18 cellular contexts compared by ENCODE assay signal in the genomic region with DNA sequence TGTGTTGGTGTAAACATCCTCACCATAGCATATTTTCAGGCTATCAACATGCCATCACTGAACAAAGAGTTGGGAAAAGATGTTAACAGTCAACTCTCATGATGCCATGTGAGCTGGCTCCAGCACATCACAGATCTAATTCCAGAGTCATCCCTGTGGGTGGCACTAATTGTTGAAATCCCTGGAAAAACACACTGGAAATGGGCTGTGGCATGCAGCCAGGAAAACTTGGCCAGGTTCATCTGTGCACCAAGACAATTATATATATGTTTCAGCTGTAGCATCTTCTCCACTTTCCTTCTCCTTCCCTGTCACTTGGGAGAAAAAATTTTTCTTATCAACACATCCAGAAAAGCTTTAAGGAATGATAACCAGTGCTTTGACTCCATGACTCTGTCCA.
DNase-seq lines count a peak whose midpoint lies in the region.
"Had no signal": no experiment of that assay in that cellular context is flagged by ENCODE, and none has a peak within 500 bp of the region (broad histone marks: within the 10 kb centered on the region; RNA-seq: fewer than 3 reads in every experiment).

No MANE protein-coding gene starts in this region.

- no peaks in the 10 kb centered on the region for H3K36me3 ChIP-seq in CD8-positive, alpha-beta memory T cell (ENCODE audit: insufficient read depth, low read length)

- CTCF ChIA-PET in CD8-positive, alpha-beta memory T cell (lab: Charles Lee): no interaction called here

- H3K4me1 Mint-ChIP-seq in CD8-positive, alpha-beta memory T cell: no peaks in the 10 kb centered on the region
- H3K4me1 Mint-ChIP-seq: CD4-positive, alpha-beta memory T cell; GM23338; H9 had no signal

- H3K27ac Mint-ChIP-seq in CD8-positive, alpha-beta memory T cell: no peak overlapping the region
- H3K27ac Mint-ChIP-seq: CD4-positive, alpha-beta memory T cell; GM23338; H9 had no signal

- in situ Hi-C loops in G401 (cut with HindIII; ENCODE audit: low sequenced_read_pairs): no loop called here

- no peaks in the 10 kb centered on the region for H3K27me3 ChIP-seq in CD8-positive, alpha-beta memory T cell (ENCODE audit: insufficient read depth, low read length, poor library complexity, severe bottlenecking)

- DNase-seq in NCI-H345 (lab: John Stamatoyannopoulos, UW) (peak; percentile 15), NCI-H345 treated with DMSO at 0.1 percent for 48 hours (lab: John Stamatoyannopoulos, UW; ENCODE audit: unreplicated experiment) (no peak), G401 (ENCODE audit: low spot score) (peak; percentile 70), cerebellar cortex (ENCODE audit: low spot score) (peak; percentile 58), superior temporal gyrus (ENCODE audit: extremely low spot score) (peak; percentile 37), dedifferentiated amniotic fluid mesenchymal stem cell (ENCODE audit: extremely low spot score) (no peak)
- DNase-seq in CD8-positive, alpha-beta memory T cell: no peak
- DNase-seq: 8988T; ACHN; C1 segment of cervical spinal cord; CD4-positive, alpha-beta memory T cell; DMS 273 treated with DMSO at 0.1 percent for 48 hours; DMS79; EL; GF-D8; H9 had no signal

- POLR2A ChIA-PET in CD8-positive, alpha-beta memory T cell (lab: Charles Lee): no interaction called here

- no peak overlapping the region for H3K4me3 ChIP-seq in CD8-positive, alpha-beta memory T cell (ENCODE audit: low read length)
- H3K4me3 ChIP-seq: A549, GM23338 had no signal

- no peaks in the 10 kb centered on the region for H3K4me1 ChIP-seq in CD8-positive, alpha-beta memory T cell (ENCODE audit: insufficient read depth, low read length)
- H3K4me1 ChIP-seq: A549 had no signal

- no peak overlapping the region for H3K4me3 Mint-ChIP-seq in CD8-positive, alpha-beta memory T cell
- H3K4me3 Mint-ChIP-seq: CD4-positive, alpha-beta memory T cell; GM23338; H9 had no signal

- H3K36me3 Mint-ChIP-seq in CD8-positive, alpha-beta memory T cell: no peaks in the 10 kb centered on the region
- H3K36me3 Mint-ChIP-seq: CD4-positive, alpha-beta memory T cell had no signal

- H3K27me3 Mint-ChIP-seq in CD8-positive, alpha-beta memory T cell: no peaks in the 10 kb centered on the region
- H3K27me3 Mint-ChIP-seq: CD4-positive, alpha-beta memory T cell had no signal

- no peaks in the 10 kb centered on the region for H3K9me3 ChIP-seq in CD8-positive, alpha-beta memory T cell (ENCODE audit: low read length)
- H3K9me3 ChIP-seq: A549 had no signal

- H3K27ac ChIP-seq in CD8-positive, alpha-beta memory T cell (ENCODE audit: low read depth, low read length): no peak overlapping the region
- H3K27ac ChIP-seq: A549 had no signal

- H3K9me3 Mint-ChIP-seq in CD8-positive, alpha-beta memory T cell: peaks cover 2 to 8% (median 3%) of the 10 kb centered on the region in 5 donors
- H3K9me3 Mint-ChIP-seq: GM23338, H9 had no signal

Comparison
In these comparisons a context has a peak if more than half of its experiments do, and no peak if none do; other contexts are left out.
1. DNase-seq: peak in NCI-H345 (single experiment), G401 (single experiment), cerebellar cortex (single experiment) and superior temporal gyrus (single experiment); none in NCI-H345 treated with DMSO at 0.1 percent for 48 hours (single experiment), CD8-positive, alpha-beta memory T cell (0 of 5) and dedifferentiated amniotic fluid mesenchymal stem cell (single experiment).